17 cellular contexts compared by ENCODE assay signal in genomic region chr3:172656602-172657001, GRCh38.
"Had no signal": no experiment of that assay in that cellular context is flagged by ENCODE, and none has a peak within 500 bp of the region (broad histone marks: within the 10 kb centered on the region; RNA-seq: fewer than 3 reads in every experiment).

No MANE protein-coding gene starts in this region.

- H3K9me3 ChIP-seq: colonic mucosa, esophagus squamous epithelium, gastrocnemius medialis, heart right ventricle, left ventricle myocardium inferior, lower lobe of right lung had no signal

- H3K36me3 ChIP-seq: colonic mucosa, esophagus squamous epithelium, gastrocnemius medialis, heart right ventricle, left ventricle myocardium inferior, lower lobe of right lung had no signal

- H3K4me3 ChIP-seq: colonic mucosa, esophagus squamous epithelium, gastrocnemius medialis, heart right ventricle, left ventricle myocardium inferior, lower lobe of right lung had no signal

- H3K27ac ChIP-seq: colonic mucosa, esophagus squamous epithelium, gastrocnemius medialis, left ventricle myocardium inferior, lower lobe of right lung had no signal

- H3K4me1 ChIP-seq: colonic mucosa, gastrocnemius medialis, lower lobe of right lung had no signal

- ATAC-seq: gastrocnemius medialis; heart right ventricle; left cardiac atrium; lower lobe of right lung; naive thymus-derived CD4-positive, alpha-beta T cell had no signal

- H3K27me3 ChIP-seq: colonic mucosa, esophagus squamous epithelium, gastrocnemius medialis, heart right ventricle had no signal

- DNase-seq: colonic mucosa; cortex of kidney; effector CD4-positive, alpha-beta T cell; effector memory CD4-positive, alpha-beta T cell; esophagus squamous epithelium; foreskin fibroblast; foreskin melanocyte; gastrocnemius medialis; glutamatergic neuron; heart right ventricle; hippocampal formation; left cardiac atrium; left ventricle myocardium inferior; lower lobe of right lung; mesendoderm; midbrain; naive thymus-derived CD4-positive, alpha-beta T cell had no signal
